8 cellular contexts compared by ENCODE assay signal in the genomic region with DNA sequence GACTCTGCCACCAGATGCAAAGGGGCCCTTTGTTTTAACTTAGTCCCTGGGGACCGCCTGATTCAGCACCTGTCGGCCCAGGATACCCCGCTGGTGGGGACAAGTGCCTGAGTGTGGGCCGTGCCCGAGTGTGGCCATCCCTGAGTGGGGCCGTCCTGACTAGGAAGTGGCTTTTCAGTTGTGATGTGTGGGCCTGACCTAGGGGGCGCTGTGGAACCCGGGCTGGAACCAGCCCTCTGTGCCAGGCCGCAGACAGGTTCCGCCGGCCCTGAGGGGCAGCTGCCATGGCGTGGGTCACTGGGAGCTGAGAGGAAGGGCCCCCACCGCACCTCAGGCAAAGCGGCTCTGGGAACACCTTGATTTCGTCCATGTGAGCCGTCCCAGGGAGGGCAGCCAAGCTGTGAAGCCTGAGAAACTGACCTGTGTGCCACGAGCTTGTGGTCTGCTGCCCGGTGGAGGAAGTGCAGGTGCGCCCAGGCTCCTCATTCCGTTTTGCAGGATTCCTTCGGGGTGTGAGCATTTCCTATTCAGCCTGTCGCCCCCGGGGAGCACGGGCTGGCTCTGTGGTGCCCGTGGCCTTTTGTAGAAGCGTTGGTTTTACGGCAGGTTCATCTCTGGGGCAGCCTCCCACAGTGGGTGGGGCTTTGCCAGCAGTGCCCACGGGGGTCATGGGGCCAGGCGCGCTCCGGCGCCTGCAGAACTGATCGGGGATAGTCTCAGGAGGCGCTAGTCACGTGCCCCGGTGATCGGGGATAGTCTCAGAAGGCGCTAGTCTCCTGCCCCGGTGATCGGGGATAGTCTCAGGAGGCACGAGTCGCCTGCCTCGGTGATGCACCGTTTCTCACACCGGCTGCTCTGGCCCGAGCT. TPM values are rescaled to one million over a fixed set of nuclear protein-coding genes. Genes with fewer than 3 reads are reported as not detected.
DNase-seq lines count a peak whose midpoint lies in the region; ATAC-seq and TF ChIP-seq lines count a peak whose summit lies in the region.

No MANE protein-coding gene starts in this region.

- H3K4me1 ChIP-seq in tibial nerve: peaks cover 0 to 56% (median 30%) of the 10 kb centered on the region in 4 donors

- peak overlapping the region in 3 of 4 donors; percentile 11 to 20 (median 12) for H3K4me3 ChIP-seq in tibial nerve

- peaks cover 0 to 18% of the 10 kb centered on the region in 2 donors for H3K27me3 ChIP-seq in tibial nerve

- 5 to 6% methylated on average over 35 to 38 of the region's 46 CpGs for WGBS in tibial nerve, 2 donors

- no peaks in the 10 kb centered on the region for H3K9me3 ChIP-seq in tibial nerve

- peaks cover 12% of the 10 kb centered on the region for H3K27me3 Mint-ChIP-seq in endothelial cell (ENCODE audit: unreplicated experiment)
- no peaks in the 10 kb centered on the region for H3K27me3 Mint-ChIP-seq in natural killer cell (ENCODE audit: low read depth in 2 of 2)

- no peaks in the 10 kb centered on the region for H3K9me3 Mint-ChIP-seq in endothelial cell (ENCODE audit: unreplicated experiment)
- no peaks in the 10 kb centered on the region for H3K9me3 Mint-ChIP-seq in natural killer cell

- TF ChIP-seq CTCF in endothelial cell (IDR thresholded peaks at IDR 0.05; ENCODE audit: unreplicated experiment) (peak; percentile 71), natural killer cell (IDR thresholded peaks at IDR 0.05) (peak; percentile 20), tibial nerve (IDR thresholded peaks at IDR 0.05) (peak; percentile 17 to 56 (median 31))

- intact Hi-C loops in natural killer cell (cut with micrococcal nuclease): loop anchor here (10.0 kb wide), 1 partner anchor 89 kb away; the partner anchor contains the start of genes CHMP1A and SPATA33

- peaks cover 33% of the 10 kb centered on the region for H3K36me3 Mint-ChIP-seq in endothelial cell (ENCODE audit: low read depth, unreplicated experiment)
- peaks cover 11% of the 10 kb centered on the region for H3K36me3 Mint-ChIP-seq in natural killer cell

- peak overlapping the region in 1 of 4 donors; percentile 37 for H3K27ac ChIP-seq in tibial nerve

- H3K4me3 Mint-ChIP-seq in endothelial cell (ENCODE audit: unreplicated experiment) (no peak overlapping the region), natural killer cell (peak overlapping the region; percentile 72)

- peaks cover 34% of the 10 kb centered on the region for H3K4me1 Mint-ChIP-seq in endothelial cell (ENCODE audit: unreplicated experiment)
- H3K4me1 Mint-ChIP-seq in natural killer cell: peaks cover 27 to 32% of the 10 kb centered on the region in 2 donors

- no peak for TF ChIP-seq POLR2A in tibial nerve (IDR thresholded peaks at IDR 0.05)

- H3K36me3 ChIP-seq in tibial nerve: peaks cover 5 to 48% (median 12%) of the 10 kb centered on the region in 3 donors

- H3K27ac Mint-ChIP-seq in endothelial cell (ENCODE audit: unreplicated experiment) (no peak overlapping the region), natural killer cell (peak overlapping the region in 1 of 2 donors; percentile 77)

- peak; percentile 56 to 64 (median 63) for ATAC-seq in natural killer cell
- ATAC-seq in GM18502 (IDR thresholded peaks at IDR 0.05; ENCODE audit: poor library complexity, unreplicated experiment): no peak

- peak in 1 of 2 donors; percentile 26 for TF ChIP-seq EP300 in tibial nerve (IDR thresholded peaks at IDR 0.05)

- DNase-seq in NCI-H1092 treated with DMSO at 0.1 percent for 48 hours (lab: John Stamatoyannopoulos, UW) (peak; percentile 34), NCI-H1092 (lab: John Stamatoyannopoulos, UW) (no peak), NCI-H2171 treated with DMSO at 0.1 percent for 48 hours (lab: John Stamatoyannopoulos, UW) (peak; percentile 84), endothelial cell (ENCODE audit: low spot score) (peak; percentile 56), natural killer cell (no peak), tibial nerve (ENCODE audit: low spot score in 2 of 2) (no peak)
- peak; percentile 37 to 44 for DNase-seq in activated CD4-positive, alpha-beta T cell treated with anti-CD3 and anti-CD28 coated beads, Interleukin-2, amount 50 U/mL, for 4 hours

RNA-seq across cellular contexts. Expression of gene RPL13, which starts 5.3 kb away (rescaled TPM):
- total RNA-seq in endothelial cell (ENCODE audit: unreplicated experiment) (2,070 TPM), natural killer cell (1,000 to 10,000 TPM; 1,286 to 1,549 (median 1,294) TPM), tibial nerve (1,000 to 10,000 TPM; 5,811 to 9,745 (median 6,935) TPM)

RNA-seq across cellular contexts. Expression of gene CPNE7, which starts 9.8 kb away (rescaled TPM):
- total RNA-seq in endothelial cell (ENCODE audit: unreplicated experiment) (5.5 TPM), natural killer cell (1 to 10 TPM; 1.1 to 1.8 (median 1.2) TPM), tibial nerve (10 to 100 TPM in 1 of 4 donors, 1 to 10 TPM in 1, under 1 TPM in 1, not detected in 1; 0.90 to 10.0 (median 4.2) TPM)

RNA-seq across cellular contexts. Expression of gene DPEP1, which starts 47.7 kb away (rescaled TPM):
- total RNA-seq in endothelial cell (ENCODE audit: unreplicated experiment) (118 TPM), natural killer cell (not detected), tibial nerve (1 to 10 TPM in 1 of 4 donors, under 1 TPM in 3; 0.39 to 2.5 (median 0.74) TPM)

RNA-seq across cellular contexts. Expression of gene SPG7, which starts 57.5 kb away (rescaled TPM):
- total RNA-seq in endothelial cell (ENCODE audit: unreplicated experiment) (207 TPM), natural killer cell (100 to 1,000 TPM; 142 to 195 (median 180) TPM), tibial nerve (100 to 1,000 TPM; 102 to 178 (median 127) TPM)

Comparison
In these comparisons a context has a peak if more than half of its experiments do, and no peak if none do; other contexts are left out.
1. DNase-seq: peak in NCI-H1092 treated with DMSO at 0.1 percent for 48 hours (single experiment), NCI-H2171 treated with DMSO at 0.1 percent for 48 hours (single experiment), activated CD4-positive, alpha-beta T cell treated with anti-CD3 and anti-CD28 coated beads, Interleukin-2, amount 50 U/mL, for 4 hours (2 of 2) and endothelial cell (single experiment); none in NCI-H1092 (single experiment), natural killer cell (single experiment) and tibial nerve (0 of 2).
2. CTCF ChIP-seq: peak in every context shown above with its lines; median percentile 71 in endothelial cell; 31 in tibial nerve; 20 in natural killer cell.
3. RNA of gene DPEP1, which starts 47.7 kb away (total RNA-seq): 118 TPM in endothelial cell (single experiment); 0.39 to 2.5 TPM in tibial nerve and not detected in natural killer cell; every median in the first group is over 10 times any median in the second.